In the genomic region with DNA sequence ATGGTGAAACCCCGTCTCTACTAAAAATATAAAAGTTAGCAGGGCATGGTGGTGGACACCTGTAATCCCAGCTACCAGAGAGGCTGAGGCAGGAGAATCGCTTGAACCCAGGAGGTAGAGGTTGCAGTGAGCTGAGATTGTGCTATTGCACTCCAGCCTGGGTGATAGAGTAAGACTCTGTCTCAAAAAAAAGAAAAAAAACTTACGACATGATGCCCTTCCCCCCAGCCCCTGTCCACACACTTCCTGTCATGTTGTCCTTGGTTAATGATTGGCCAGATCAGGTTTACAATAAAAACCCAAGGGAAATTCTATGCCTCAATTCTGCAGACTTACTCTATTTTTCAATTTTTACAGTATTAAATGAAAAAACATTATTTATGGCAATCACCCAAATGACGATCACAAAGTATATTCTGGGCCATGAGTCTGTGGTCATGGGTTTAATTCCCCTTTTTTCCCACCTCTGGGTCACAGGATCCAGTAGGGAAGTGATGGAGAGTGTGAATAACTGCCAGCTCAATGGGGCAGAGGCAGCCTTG, we compare ENCODE assay signal across 1 cellular context.
A peak's percentile ranks its signal among the peaks of the same experiment; 100 is the strongest.
TF ChIP-seq lines count a peak whose summit lies in the region.

No MANE protein-coding gene starts in this region.

TF ChIP-seq in HepG2, 621 proteins besides CTCF, POLR2A, EP300 and RAD21 (continued from another document and continues in another):
- TF ChIP-seq, protein P1, sequence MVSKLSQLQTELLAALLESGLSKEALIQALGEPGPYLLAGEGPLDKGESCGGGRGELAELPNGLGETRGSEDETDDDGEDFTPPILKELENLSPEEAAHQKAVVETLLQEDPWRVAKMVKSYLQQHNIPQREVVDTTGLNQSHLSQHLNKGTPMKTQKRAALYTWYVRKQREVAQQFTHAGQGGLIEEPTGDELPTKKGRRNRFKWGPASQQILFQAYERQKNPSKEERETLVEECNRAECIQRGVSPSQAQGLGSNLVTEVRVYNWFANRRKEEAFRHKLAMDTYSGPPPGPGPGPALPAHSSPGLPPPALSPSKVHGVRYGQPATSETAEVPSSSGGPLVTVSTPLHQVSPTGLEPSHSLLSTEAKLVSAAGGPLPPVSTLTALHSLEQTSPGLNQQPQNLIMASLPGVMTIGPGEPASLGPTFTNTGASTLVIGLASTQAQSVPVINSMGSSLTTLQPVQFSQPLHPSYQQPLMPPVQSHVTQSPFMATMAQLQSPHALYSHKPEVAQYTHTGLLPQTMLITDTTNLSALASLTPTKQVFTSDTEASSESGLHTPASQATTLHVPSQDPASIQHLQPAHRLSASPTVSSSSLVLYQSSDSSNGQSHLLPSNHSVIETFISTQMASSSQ (IDR thresholded peaks at IDR 0.05; ENCODE audit: low read depth) = peak; percentile 97
- TF ChIP-seq, protein P1 (CRISPR knock-in tag; IDR thresholded peaks at IDR 0.05; ENCODE audit: borderline replicate concordance) = peak; percentile 97
- TF ChIP-seq, protein P2, sequence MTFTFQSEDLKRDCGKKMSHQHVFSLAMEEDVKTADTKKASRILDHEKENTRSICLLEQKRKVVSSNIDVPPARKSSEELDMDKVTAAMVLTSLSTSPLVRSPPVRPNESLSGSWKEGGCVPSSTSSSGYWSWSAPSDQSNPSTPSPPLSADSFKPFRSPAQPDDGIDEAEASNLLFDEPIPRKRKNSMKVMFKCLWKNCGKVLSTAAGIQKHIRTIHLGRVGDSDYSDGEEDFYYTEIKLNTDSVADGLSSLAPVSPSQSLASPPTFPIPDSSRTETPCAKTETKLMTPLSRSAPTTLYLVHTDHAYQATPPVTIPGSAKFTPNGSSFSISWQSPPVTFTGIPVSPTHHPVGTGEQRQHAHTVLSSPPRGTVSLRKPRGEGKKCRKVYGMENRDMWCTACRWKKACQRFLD (CRISPR knock-in tag; IDR thresholded peaks at IDR 0.05; ENCODE audit: borderline replicate concordance) = no peak
- TF ChIP-seq ZNF562 (CRISPR knock-in tag; IDR thresholded peaks at IDR 0.05; ENCODE audit: borderline replicate concordance) (no peak), MYC (CRISPR knock-in tag; IDR thresholded peaks at IDR 0.05; ENCODE audit: borderline replicate concordance) (no peak), SSRP1 (CRISPR knock-in tag; IDR thresholded peaks at IDR 0.05) (peak; percentile 98), ZMYM3 (CRISPR knock-in tag; IDR thresholded peaks at IDR 0.05) (0 out of 2 replicates have a peak, but pooled peaks have one; percentile 10), ZNF558 (CRISPR knock-in tag; IDR thresholded peaks at IDR 0.05; ENCODE audit: borderline replicate concordance) (0 out of 2 replicates have a peak, but pooled peaks have one; percentile 20), ZNF383 (CRISPR knock-in tag; IDR thresholded peaks at IDR 0.05; ENCODE audit: borderline replicate concordance) (no peak), STAT5B (CRISPR knock-in tag; IDR thresholded peaks at IDR 0.05) (no peak), ZNF460 (CRISPR knock-in tag; IDR thresholded peaks at IDR 0.05; ENCODE audit: borderline replicate concordance) (peak; percentile 60; the same call in 1 of the 2 replicates), TOE1 (CRISPR knock-in tag; IDR thresholded peaks at IDR 0.05) (no peak), NAIF1 (CRISPR knock-in tag; IDR thresholded peaks at IDR 0.05; ENCODE audit: borderline replicate concordance) (no peak), ZEB1 (IDR thresholded peaks at IDR 0.05; ENCODE audit: insufficient replicate concordance, low read depth) (no peak), ATF7-NPFF (CRISPR knock-in tag; IDR thresholded peaks at IDR 0.05; ENCODE audit: low read depth) (no peak), STAG1 (CRISPR knock-in tag; IDR thresholded peaks at IDR 0.05) (peak; percentile 2; the same call in 1 of the 2 replicates), ZNF124 (CRISPR knock-in tag; IDR thresholded peaks at IDR 0.05) (no peak), AGO1 (IDR thresholded peaks at IDR 0.05; ENCODE audit: low read depth, low read length, poor library complexity, severe bottlenecking) (no peak), THAP11 (CRISPR knock-in tag; IDR thresholded peaks at IDR 0.05) (0 out of 2 replicates have a peak, but pooled peaks have one; percentile 1), ATM (IDR thresholded peaks at IDR 0.05; ENCODE audit: borderline replicate concordance) (no peak), PAF1 (CRISPR knock-in tag; IDR thresholded peaks at IDR 0.05) (no peak), SUZ12 (IDR thresholded peaks at IDR 0.05; ENCODE audit: low read depth, low read length) (no peak), KDM6A (CRISPR knock-in tag; IDR thresholded peaks at IDR 0.05; ENCODE audit: low read depth) (no peak), CEBPB (IDR thresholded peaks at IDR 0.05; ENCODE audit: borderline replicate concordance, low read depth, low read length) (0 out of 2 replicates have a peak, but pooled peaks have one; percentile 27), SNAPC2 (CRISPR knock-in tag; IDR thresholded peaks at IDR 0.05) (0 out of 2 replicates have a peak, but pooled peaks have one; percentile 53), SP140L (CRISPR knock-in tag; IDR thresholded peaks at IDR 0.05; ENCODE audit: borderline replicate concordance) (no peak), AHR (CRISPR knock-in tag; IDR thresholded peaks at IDR 0.05) (no peak), ZSCAN30 (CRISPR knock-in tag; IDR thresholded peaks at IDR 0.05) (no peak), HNRNPUL1 (IDR thresholded peaks at IDR 0.05; ENCODE audit: low read depth, low read length) (0 out of 2 replicates have a peak, but pooled peaks have one; percentile 41), ZNF761 (CRISPR knock-in tag; conservative IDR thresholded peaks at IDR 0.05) (no peak), ZNF589 (CRISPR knock-in tag; conservative IDR thresholded peaks at IDR 0.05) (no peak), SOX13 (IDR thresholded peaks at IDR 0.05) (no peak), SOX13 (CRISPR knock-in tag; conservative IDR thresholded peaks at IDR 0.05 in 1 of 2, IDR thresholded peaks at IDR 0.05 in 1 of 2) (no peak), PHF5A (CRISPR knock-in tag; IDR thresholded peaks at IDR 0.05; ENCODE audit: low read depth, unreplicated experiment) (no peak), ZSCAN29 (CRISPR knock-in tag; conservative IDR thresholded peaks at IDR 0.05) (no peak), SRF (IDR thresholded peaks at IDR 0.05; ENCODE audit: low read depth, low read length) (no peak), ONECUT2 (CRISPR knock-in tag; IDR thresholded peaks at IDR 0.05) (no peak), HNRNPK (IDR thresholded peaks at IDR 0.05; ENCODE audit: low read depth, low read length, poor library complexity, severe bottlenecking) (no peak), ZBTB38 (CRISPR knock-in tag; IDR thresholded peaks at IDR 0.05) (no peak)
- TF ChIP-seq, protein P3, sequence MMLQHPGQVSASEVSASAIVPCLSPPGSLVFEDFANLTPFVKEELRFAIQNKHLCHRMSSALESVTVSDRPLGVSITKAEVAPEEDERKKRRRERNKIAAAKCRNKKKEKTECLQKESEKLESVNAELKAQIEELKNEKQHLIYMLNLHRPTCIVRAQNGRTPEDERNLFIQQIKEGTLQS (CRISPR knock-in tag; IDR thresholded peaks at IDR 0.05) = no peak
- TF ChIP-seq, protein P4, sequence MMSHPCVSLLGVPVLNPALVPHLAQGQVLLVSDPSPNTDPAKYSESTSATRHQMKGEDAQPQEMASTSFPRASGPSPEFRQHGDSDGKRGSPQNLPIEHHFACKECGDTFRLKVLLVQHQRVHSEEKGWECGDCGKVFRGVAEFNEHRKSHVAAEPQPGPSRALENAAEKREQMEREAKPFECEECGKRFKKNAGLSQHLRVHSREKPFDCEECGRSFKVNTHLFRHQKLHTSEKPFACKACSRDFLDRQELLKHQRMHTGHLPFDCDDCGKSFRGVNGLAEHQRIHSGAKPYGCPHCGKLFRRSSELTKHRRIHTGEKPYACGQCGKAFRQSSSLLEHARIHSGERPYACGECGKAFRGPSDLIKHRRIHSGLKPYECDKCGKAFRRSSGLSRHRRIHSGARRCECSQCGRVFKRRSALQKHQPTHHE (CRISPR knock-in tag; IDR thresholded peaks at IDR 0.05; ENCODE audit: borderline replicate concordance) = no peak
- TF ChIP-seq, protein P5, sequence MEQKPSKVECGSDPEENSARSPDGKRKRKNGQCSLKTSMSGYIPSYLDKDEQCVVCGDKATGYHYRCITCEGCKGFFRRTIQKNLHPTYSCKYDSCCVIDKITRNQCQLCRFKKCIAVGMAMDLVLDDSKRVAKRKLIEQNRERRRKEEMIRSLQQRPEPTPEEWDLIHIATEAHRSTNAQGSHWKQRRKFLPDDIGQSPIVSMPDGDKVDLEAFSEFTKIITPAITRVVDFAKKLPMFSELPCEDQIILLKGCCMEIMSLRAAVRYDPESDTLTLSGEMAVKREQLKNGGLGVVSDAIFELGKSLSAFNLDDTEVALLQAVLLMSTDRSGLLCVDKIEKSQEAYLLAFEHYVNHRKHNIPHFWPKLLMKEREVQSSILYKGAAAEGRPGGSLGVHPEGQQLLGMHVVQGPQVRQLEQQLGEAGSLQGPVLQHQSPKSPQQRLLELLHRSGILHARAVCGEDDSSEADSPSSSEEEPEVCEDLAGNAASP (CRISPR knock-in tag; IDR thresholded peaks at IDR 0.05; ENCODE audit: borderline replicate concordance) = no peak
- TF ChIP-seq, protein P6, sequence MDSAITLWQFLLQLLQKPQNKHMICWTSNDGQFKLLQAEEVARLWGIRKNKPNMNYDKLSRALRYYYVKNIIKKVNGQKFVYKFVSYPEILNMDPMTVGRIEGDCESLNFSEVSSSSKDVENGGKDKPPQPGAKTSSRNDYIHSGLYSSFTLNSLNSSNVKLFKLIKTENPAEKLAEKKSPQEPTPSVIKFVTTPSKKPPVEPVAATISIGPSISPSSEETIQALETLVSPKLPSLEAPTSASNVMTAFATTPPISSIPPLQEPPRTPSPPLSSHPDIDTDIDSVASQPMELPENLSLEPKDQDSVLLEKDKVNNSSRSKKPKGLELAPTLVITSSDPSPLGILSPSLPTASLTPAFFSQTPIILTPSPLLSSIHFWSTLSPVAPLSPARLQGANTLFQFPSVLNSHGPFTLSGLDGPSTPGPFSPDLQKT (CRISPR knock-in tag; IDR thresholded peaks at IDR 0.05; ENCODE audit: borderline replicate concordance) = no peak
- TF ChIP-seq, protein P7, sequence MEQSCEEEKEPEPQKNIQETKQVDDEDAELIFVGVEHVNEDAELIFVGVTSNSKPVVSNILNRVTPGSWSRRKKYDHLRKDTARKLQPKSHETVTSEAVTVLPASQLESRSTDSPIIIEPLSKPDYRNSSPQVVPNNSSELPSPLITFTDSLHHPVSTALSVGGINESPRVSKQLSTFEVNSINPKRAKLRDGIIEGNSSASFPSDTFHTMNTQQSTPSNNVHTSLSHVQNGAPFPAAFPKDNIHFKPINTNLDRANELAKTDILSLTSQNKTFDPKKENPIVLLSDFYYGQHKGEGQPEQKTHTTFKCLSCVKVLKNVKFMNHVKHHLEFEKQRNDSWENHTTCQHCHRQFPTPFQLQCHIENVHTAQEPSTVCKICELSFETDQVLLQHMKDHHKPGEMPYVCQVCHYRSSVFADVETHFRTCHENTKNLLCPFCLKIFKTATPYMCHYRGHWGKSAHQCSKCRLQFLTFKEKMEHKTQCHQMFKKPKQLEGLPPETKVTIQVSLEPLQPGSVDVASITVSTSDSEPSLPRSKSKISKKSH (CRISPR knock-in tag; IDR thresholded peaks at IDR 0.05; ENCODE audit: borderline replicate concordance) = no peak
- TF ChIP-seq, protein P8, sequence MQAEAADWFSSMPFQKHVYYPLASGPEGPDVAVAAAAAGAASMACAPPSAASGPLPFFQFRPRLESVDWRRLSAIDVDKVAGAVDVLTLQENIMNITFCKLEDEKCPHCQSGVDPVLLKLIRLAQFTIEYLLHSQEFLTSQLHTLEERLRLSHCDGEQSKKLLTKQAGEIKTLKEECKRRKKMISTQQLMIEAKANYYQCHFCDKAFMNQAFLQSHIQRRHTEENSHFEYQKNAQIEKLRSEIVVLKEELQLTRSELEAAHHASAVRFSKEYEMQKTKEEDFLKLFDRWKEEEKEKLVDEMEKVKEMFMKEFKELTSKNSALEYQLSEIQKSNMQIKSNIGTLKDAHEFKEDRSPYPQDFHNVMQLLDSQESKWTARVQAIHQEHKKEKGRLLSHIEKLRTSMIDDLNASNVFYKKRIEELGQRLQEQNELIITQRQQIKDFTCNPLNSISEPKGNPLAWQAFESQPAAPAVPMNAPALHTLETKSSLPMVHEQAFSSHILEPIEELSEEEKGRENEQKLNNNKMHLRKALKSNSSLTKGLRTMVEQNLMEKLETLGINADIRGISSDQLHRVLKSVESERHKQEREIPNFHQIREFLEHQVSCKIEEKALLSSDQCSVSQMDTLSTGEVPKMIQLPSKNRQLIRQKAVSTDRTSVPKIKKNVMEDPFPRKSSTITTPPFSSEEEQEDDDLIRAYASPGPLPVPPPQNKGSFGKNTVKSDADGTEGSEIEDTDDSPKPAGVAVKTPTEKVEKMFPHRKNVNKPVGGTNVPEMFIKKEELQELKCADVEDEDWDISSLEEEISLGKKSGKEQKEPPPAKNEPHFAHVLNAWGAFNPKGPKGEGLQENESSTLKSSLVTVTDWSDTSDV (CRISPR knock-in tag; IDR thresholded peaks at IDR 0.05) = no peak
- TF ChIP-seq, protein P9, sequence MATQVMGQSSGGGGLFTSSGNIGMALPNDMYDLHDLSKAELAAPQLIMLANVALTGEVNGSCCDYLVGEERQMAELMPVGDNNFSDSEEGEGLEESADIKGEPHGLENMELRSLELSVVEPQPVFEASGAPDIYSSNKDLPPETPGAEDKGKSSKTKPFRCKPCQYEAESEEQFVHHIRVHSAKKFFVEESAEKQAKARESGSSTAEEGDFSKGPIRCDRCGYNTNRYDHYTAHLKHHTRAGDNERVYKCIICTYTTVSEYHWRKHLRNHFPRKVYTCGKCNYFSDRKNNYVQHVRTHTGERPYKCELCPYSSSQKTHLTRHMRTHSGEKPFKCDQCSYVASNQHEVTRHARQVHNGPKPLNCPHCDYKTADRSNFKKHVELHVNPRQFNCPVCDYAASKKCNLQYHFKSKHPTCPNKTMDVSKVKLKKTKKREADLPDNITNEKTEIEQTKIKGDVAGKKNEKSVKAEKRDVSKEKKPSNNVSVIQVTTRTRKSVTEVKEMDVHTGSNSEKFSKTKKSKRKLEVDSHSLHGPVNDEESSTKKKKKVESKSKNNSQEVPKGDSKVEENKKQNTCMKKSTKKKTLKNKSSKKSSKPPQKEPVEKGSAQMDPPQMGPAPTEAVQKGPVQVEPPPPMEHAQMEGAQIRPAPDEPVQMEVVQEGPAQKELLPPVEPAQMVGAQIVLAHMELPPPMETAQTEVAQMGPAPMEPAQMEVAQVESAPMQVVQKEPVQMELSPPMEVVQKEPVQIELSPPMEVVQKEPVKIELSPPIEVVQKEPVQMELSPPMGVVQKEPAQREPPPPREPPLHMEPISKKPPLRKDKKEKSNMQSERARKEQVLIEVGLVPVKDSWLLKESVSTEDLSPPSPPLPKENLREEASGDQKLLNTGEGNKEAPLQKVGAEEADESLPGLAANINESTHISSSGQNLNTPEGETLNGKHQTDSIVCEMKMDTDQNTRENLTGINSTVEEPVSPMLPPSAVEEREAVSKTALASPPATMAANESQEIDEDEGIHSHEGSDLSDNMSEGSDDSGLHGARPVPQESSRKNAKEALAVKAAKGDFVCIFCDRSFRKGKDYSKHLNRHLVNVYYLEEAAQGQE (IDR thresholded peaks at IDR 0.05; ENCODE audit: borderline replicate concordance in 1 of 2, low read depth in 1 of 2, low read length in 2 of 2) = no peak
